In the genomic region with DNA sequence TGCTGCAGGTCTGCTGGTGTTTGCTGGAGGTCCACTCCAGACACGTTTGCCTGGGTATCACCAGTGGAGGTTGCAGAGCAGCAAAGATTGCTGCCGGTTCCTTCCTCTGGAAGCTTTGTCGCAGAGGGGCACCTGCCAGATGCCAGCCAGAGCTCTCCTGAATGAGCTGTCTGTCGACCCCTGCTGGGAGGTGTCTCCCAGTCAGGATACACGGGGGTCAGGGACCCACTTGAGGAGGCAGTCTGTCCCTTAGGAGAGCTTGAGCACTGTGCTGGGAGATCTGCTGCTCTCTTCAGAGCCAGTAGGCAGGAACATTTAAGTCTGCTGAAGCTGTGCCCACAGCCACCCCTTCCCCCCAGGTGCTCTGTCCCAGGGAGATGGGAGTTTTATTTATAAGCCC, we compare ENCODE assay signal across 1 cellular context. TPM values are rescaled to one million over a fixed set of nuclear protein-coding genes. Genes with fewer than 3 reads are reported as not detected.
DNase-seq lines count a peak whose midpoint lies in the region; ATAC-seq, FAIRE-seq and TF ChIP-seq lines count a peak whose summit lies in the region.
"Not testable (repeated sequence)": the region's sequence is repeated elsewhere in the genome, so short reads cannot be mapped to it uniquely, and the experiment has no call there.

No MANE protein-coding gene starts in this region.

- not testable (repeated sequence) for DNase-seq in HepG2 (ENCODE audit: low spot score)

- not testable (repeated sequence) for H3K9ac ChIP-seq in HepG2 (ENCODE audit: insufficient read depth, low read depth, low read length)

- FAIRE-seq in HepG2 (lab: Jason Lieb, UNC) = not testable (repeated sequence)

- not testable (repeated sequence) for H3K27ac ChIP-seq in HepG2 (ENCODE audit: extremely low read length, insufficient read depth, low read length)

- not testable (repeated sequence) for H3K79me2 ChIP-seq in HepG2 (ENCODE audit: insufficient read depth, low read length)

- POLR2A ChIA-PET in HepG2 (lab: Yijun Ruan, JAX) = not testable (repeated sequence)

- not testable (repeated sequence) for H3K4me3 ChIP-seq in HepG2 (replicated peaks in 1 of 3; ENCODE audit: insufficient read depth in 1 of 3, low read depth in 2 of 3, low read length in 3 of 3)

- not testable (repeated sequence) for H3K9me3 ChIP-seq in HepG2 (ENCODE audit: low read length)

- TF ChIP-seq CTCF in HepG2 (CRISPR knock-in tag; IDR thresholded peaks at IDR 0.05) = not testable (repeated sequence)

- H3K27me3 ChIP-seq in HepG2 (ENCODE audit: control insufficient read depth in 1 of 2, insufficient read depth in 2 of 2, low read length in 2 of 2) = not testable (repeated sequence)

- TF ChIP-seq RAD21 in HepG2 (CRISPR knock-in tag; IDR thresholded peaks at IDR 0.05) = not testable (repeated sequence)

- H3K4me2 ChIP-seq in HepG2 (ENCODE audit: low read depth, low read length) = not testable (repeated sequence)

- not testable (repeated sequence) for H2AFZ ChIP-seq in HepG2 (ENCODE audit: low read length)

- not testable (repeated sequence) for H3K4me1 ChIP-seq in HepG2 (ENCODE audit: insufficient read depth, low read length)

- 38% methylated on average over 3 of the region's 5 CpGs for WGBS in HepG2 (ENCODE audit: low lambda C conversion rate)

- H4K20me1 ChIP-seq in HepG2 (ENCODE audit: insufficient read depth, low read length) = not testable (repeated sequence)

- not testable (repeated sequence) for ATAC-seq in HepG2

- intact Hi-C loops in HepG2 (cut with micrococcal nuclease; ENCODE audit: unreplicated experiment) = not testable (repeated sequence)

- not testable (repeated sequence) for TF ChIP-seq EP300 in HepG2 (IDR thresholded peaks at IDR 0.05; ENCODE audit: low read depth in 2 of 2, low read length in 2 of 2); HepG2 (CRISPR knock-in tag; IDR thresholded peaks at IDR 0.05; ENCODE audit: borderline replicate concordance)

- CTCF ChIA-PET in HepG2 (lab: Yijun Ruan, JAX; ENCODE audit: low intra/inter-chr PET ratio, low total read pairs) = not testable (repeated sequence)

- not testable (repeated sequence) for TF ChIP-seq POLR2A in HepG2 (IDR thresholded peaks at IDR 0.05; ENCODE audit: insufficient read depth in 1 of 2, low read depth in 2 of 2, low read length in 2 of 2)

- in situ Hi-C loops in HepG2 (cut with HindIII; ENCODE audit: extremely low pct_ligation_motif_present, low pct_unique_long_range_greater_than_20kb) = not testable (repeated sequence)

- BruUV-seq in HepG2 (replicated peaks; lab: Mats Ljungman, UMichigan) = not testable (repeated sequence)

- not testable (repeated sequence) for H3K36me3 ChIP-seq in HepG2 (replicated peaks in 1 of 2; ENCODE audit: control insufficient read depth in 1 of 2, insufficient read depth in 2 of 2, low read length in 2 of 2)

TF ChIP-seq in HepG2, 621 proteins besides CTCF, POLR2A, EP300 and RAD21:
- TF ChIP-seq ZNF576 (CRISPR knock-in tag; IDR thresholded peaks at IDR 0.05) = peak; percentile 92
TF ChIP-seq in HepG2: peak in this region for 1; not testable (repeated sequence) for 620.

RNA-seq across cellular contexts. Expression of gene CERS6, which starts 43.8 kb away (rescaled TPM):
- total RNA-seq in HepG2 (2016; rRNA removed; fragmentation: Illumina TruSeq; extraction: Trizol) = 17.3 and 20.3 TPM in 2 replicates
- 2.1 and 2.4 TPM in 2 replicates for total RNA-seq in HepG2 (2016; cell fraction: cytosol; rRNA removed; fragmentation: Illumina TruSeq; extraction: Trizol; ENCODE audit: low read depth)
- 15.6 and 19.2 TPM in 2 replicates for total RNA-seq in HepG2 (2016; cell fraction: insoluble cytoplasmic fraction; rRNA removed; fragmentation: Illumina TruSeq; extraction: Trizol)
- total RNA-seq in HepG2 (2016; cell fraction: membrane; rRNA removed; fragmentation: Illumina TruSeq; extraction: Trizol) = 7.9 and 8.5 TPM in 2 replicates
- 28.3 and 35.1 TPM in 2 replicates for total RNA-seq in HepG2 (2016; cell fraction: nucleus; rRNA removed; fragmentation: Illumina TruSeq; extraction: Trizol)
- 8.6 and 10.1 TPM in 2 replicates for polyA plus RNA-seq in HepG2 (2011; rRNA removed)
- 4.7 and 8.3 TPM in 2 replicates for polyA plus RNA-seq in HepG2 (2011; cell fraction: cytosol; rRNA removed)
- polyA plus RNA-seq in HepG2 (2011; cell fraction: nucleus; rRNA removed) = 3.9 and 5.3 TPM in 2 replicates
- polyA plus RNA-seq in HepG2 (2012) = 18.5 and 21.2 TPM in 2 replicates
- polyA plus RNA-seq in HepG2 (2016; cell fraction: cytosol; fragmentation: Illumina TruSeq; extraction: Trizol; ENCODE audit: low read depth) = 1.3 and 1.4 TPM in 2 replicates
- polyA plus RNA-seq in HepG2 (2016; cell fraction: insoluble cytoplasmic fraction; fragmentation: Illumina TruSeq; extraction: Trizol; ENCODE audit: low read depth) = 13.9 and 14.3 TPM in 2 replicates
- 3.6 and 4.3 TPM in 2 replicates for polyA plus RNA-seq in HepG2 (2016; cell fraction: membrane; fragmentation: Illumina TruSeq; extraction: Trizol; ENCODE audit: low read depth)
- 26.8 and 27.2 TPM in 2 replicates for polyA plus RNA-seq in HepG2 (2016; cell fraction: nucleus; fragmentation: Illumina TruSeq; extraction: Trizol; ENCODE audit: insufficient read depth, low read depth)
- 0.05 and 16.1 TPM in 2 replicates for polyA minus RNA-seq in HepG2 (2011; rRNA and poly(A)+ RNA removed; ENCODE audit: low replicate concordance)
- 17.0 and 18.7 TPM in 2 replicates for polyA minus RNA-seq in HepG2 (2011; cell fraction: cytosol; rRNA and poly(A)+ RNA removed)
- 20.2 and 23.0 TPM in 2 replicates for polyA minus RNA-seq in HepG2 (2011; cell fraction: nucleus; rRNA and poly(A)+ RNA removed)
